1 cellular context compared by ENCODE assay signal in genomic region chr6:143842902-143843688, GRCh38.
A peak's percentile ranks its signal among the peaks of the same experiment; 100 is the strongest.
TF ChIP-seq lines count a peak whose summit lies in the region.

Gene LTV1 (plus strand): TSS chr6:143843338. CDS start chr6:143843478, 140 bp downstream.

TF ChIP-seq in HepG2, 621 proteins besides CTCF, POLR2A, EP300 and RAD21 (continued from another document and continues in another):
- TF ChIP-seq, protein P1, sequence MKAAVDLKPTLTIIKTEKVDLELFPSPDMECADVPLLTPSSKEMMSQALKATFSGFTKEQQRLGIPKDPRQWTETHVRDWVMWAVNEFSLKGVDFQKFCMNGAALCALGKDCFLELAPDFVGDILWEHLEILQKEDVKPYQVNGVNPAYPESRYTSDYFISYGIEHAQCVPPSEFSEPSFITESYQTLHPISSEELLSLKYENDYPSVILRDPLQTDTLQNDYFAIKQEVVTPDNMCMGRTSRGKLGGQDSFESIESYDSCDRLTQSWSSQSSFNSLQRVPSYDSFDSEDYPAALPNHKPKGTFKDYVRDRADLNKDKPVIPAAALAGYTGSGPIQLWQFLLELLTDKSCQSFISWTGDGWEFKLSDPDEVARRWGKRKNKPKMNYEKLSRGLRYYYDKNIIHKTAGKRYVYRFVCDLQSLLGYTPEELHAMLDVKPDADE (CRISPR knock-in tag; IDR thresholded peaks at IDR 0.05), result peak; percentile 96; the same call in 1 of the 2 replicates
- peak; percentile 87 for TF ChIP-seq MTA1 (CRISPR knock-in tag; IDR thresholded peaks at IDR 0.05; ENCODE audit: borderline replicate concordance)
- TF ChIP-seq GATAD1 (CRISPR knock-in tag; IDR thresholded peaks at IDR 0.05), result peak; percentile 96
- peak; percentile 95; the same call in 1 of the 2 replicates for TF ChIP-seq ZNF691 (CRISPR knock-in tag; IDR thresholded peaks at IDR 0.05; ENCODE audit: borderline replicate concordance, low read depth)
- peak; percentile 75 for TF ChIP-seq IKZF5 (CRISPR knock-in tag; IDR thresholded peaks at IDR 0.05)
- peak; percentile 70 for TF ChIP-seq HMG20A (CRISPR knock-in tag; IDR thresholded peaks at IDR 0.05; ENCODE audit: borderline replicate concordance)
- peak; percentile 91; the same call in 1 of the 2 replicates for TF ChIP-seq ZNF33A (CRISPR knock-in tag; IDR thresholded peaks at IDR 0.05; ENCODE audit: borderline replicate concordance)
- peak; percentile 100 for TF ChIP-seq ZNF350 (CRISPR knock-in tag; IDR thresholded peaks at IDR 0.05; ENCODE audit: borderline replicate concordance, low read depth)
- TF ChIP-seq, protein P2, sequence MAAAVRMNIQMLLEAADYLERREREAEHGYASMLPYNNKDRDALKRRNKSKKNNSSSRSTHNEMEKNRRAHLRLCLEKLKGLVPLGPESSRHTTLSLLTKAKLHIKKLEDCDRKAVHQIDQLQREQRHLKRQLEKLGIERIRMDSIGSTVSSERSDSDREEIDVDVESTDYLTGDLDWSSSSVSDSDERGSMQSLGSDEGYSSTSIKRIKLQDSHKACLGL (CRISPR knock-in tag; IDR thresholded peaks at IDR 0.05), result peak; percentile 100
- TF ChIP-seq, protein P3, sequence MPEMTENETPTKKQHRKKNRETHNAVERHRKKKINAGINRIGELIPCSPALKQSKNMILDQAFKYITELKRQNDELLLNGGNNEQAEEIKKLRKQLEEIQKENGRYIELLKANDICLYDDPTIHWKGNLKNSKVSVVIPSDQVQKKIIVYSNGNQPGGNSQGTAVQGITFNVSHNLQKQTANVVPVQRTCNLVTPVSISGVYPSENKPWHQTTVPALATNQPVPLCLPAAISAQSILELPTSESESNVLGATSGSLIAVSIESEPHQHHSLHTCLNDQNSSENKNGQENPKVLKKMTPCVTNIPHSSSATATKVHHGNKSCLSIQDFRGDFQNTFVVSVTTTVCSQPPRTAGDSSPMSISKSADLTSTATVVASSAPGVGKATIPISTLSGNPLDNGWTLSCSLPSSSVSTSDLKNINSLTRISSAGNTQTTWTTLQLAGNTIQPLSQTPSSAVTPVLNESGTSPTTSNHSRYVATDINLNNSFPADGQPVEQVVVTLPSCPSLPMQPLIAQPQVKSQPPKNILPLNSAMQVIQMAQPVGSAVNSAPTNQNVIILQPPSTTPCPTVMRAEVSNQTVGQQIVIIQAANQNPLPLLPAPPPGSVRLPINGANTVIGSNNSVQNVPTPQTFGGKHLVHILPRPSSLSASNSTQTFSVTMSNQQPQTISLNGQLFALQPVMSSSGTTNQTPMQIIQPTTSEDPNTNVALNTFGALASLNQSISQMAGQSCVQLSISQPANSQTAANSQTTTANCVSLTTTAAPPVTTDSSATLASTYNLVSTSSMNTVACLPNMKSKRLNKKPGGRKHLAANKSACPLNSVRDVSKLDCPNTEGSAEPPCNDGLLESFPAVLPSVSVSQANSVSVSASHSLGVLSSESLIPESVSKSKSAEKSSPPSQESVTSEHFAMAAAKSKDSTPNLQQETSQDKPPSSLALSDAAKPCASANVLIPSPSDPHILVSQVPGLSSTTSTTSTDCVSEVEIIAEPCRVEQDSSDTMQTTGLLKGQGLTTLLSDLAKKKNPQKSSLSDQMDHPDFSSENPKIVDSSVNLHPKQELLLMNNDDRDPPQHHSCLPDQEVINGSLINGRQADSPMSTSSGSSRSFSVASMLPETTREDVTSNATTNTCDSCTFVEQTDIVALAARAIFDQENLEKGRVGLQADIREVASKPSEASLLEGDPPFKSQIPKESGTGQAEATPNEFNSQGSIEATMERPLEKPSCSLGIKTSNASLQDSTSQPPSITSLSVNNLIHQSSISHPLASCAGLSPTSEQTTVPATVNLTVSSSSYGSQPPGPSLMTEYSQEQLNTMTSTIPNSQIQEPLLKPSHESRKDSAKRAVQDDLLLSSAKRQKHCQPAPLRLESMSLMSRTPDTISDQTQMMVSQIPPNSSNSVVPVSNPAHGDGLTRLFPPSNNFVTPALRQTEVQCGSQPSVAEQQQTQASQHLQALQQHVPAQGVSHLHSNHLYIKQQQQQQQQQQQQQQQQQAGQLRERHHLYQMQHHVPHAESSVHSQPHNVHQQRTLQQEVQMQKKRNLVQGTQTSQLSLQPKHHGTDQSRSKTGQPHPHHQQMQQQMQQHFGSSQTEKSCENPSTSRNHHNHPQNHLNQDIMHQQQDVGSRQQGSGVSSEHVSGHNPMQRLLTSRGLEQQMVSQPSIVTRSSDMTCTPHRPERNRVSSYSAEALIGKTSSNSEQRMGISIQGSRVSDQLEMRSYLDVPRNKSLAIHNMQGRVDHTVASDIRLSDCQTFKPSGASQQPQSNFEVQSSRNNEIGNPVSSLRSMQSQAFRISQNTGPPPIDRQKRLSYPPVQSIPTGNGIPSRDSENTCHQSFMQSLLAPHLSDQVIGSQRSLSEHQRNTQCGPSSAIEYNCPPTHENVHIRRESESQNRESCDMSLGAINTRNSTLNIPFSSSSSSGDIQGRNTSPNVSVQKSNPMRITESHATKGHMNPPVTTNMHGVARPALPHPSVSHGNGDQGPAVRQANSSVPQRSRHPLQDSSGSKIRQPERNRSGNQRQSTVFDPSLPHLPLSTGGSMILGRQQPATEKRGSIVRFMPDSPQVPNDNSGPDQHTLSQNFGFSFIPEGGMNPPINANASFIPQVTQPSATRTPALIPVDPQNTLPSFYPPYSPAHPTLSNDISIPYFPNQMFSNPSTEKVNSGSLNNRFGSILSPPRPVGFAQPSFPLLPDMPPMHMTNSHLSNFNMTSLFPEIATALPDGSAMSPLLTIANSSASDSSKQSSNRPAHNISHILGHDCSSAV (CRISPR knock-in tag; IDR thresholded peaks at IDR 0.05; ENCODE audit: borderline replicate concordance), result no peak
- TF ChIP-seq ZIK1 (CRISPR knock-in tag; IDR thresholded peaks at IDR 0.05; ENCODE audit: borderline replicate concordance, low read depth), result peak; percentile 98
- peak; percentile 97 for TF ChIP-seq SAFB2 (CRISPR knock-in tag; IDR thresholded peaks at IDR 0.05; ENCODE audit: borderline replicate concordance, low read depth)
- TF ChIP-seq, protein P4, sequence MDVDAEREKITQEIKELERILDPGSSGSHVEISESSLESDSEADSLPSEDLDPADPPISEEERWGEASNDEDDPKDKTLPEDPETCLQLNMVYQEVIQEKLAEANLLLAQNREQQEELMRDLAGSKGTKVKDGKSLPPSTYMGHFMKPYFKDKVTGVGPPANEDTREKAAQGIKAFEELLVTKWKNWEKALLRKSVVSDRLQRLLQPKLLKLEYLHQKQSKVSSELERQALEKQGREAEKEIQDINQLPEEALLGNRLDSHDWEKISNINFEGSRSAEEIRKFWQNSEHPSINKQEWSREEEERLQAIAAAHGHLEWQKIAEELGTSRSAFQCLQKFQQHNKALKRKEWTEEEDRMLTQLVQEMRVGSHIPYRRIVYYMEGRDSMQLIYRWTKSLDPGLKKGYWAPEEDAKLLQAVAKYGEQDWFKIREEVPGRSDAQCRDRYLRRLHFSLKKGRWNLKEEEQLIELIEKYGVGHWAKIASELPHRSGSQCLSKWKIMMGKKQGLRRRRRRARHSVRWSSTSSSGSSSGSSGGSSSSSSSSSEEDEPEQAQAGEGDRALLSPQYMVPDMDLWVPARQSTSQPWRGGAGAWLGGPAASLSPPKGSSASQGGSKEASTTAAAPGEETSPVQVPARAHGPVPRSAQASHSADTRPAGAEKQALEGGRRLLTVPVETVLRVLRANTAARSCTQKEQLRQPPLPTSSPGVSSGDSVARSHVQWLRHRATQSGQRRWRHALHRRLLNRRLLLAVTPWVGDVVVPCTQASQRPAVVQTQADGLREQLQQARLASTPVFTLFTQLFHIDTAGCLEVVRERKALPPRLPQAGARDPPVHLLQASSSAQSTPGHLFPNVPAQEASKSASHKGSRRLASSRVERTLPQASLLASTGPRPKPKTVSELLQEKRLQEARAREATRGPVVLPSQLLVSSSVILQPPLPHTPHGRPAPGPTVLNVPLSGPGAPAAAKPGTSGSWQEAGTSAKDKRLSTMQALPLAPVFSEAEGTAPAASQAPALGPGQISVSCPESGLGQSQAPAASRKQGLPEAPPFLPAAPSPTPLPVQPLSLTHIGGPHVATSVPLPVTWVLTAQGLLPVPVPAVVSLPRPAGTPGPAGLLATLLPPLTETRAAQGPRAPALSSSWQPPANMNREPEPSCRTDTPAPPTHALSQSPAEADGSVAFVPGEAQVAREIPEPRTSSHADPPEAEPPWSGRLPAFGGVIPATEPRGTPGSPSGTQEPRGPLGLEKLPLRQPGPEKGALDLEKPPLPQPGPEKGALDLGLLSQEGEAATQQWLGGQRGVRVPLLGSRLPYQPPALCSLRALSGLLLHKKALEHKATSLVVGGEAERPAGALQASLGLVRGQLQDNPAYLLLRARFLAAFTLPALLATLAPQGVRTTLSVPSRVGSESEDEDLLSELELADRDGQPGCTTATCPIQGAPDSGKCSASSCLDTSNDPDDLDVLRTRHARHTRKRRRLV (CRISPR knock-in tag; IDR thresholded peaks at IDR 0.05), result peak; percentile 95; the same call in 1 of the 2 replicates
- peak; percentile 95 for TF ChIP-seq TP53 (CRISPR knock-in tag; conservative IDR thresholded peaks at IDR 0.05)
- no peak; the same call in 1 of the 2 replicates for TF ChIP-seq NFE2 (CRISPR knock-in tag; IDR thresholded peaks at IDR 0.05)
- TF ChIP-seq ZNF430 (CRISPR knock-in tag; IDR thresholded peaks at IDR 0.05), result peak; percentile 86
- TF ChIP-seq, protein P5, sequence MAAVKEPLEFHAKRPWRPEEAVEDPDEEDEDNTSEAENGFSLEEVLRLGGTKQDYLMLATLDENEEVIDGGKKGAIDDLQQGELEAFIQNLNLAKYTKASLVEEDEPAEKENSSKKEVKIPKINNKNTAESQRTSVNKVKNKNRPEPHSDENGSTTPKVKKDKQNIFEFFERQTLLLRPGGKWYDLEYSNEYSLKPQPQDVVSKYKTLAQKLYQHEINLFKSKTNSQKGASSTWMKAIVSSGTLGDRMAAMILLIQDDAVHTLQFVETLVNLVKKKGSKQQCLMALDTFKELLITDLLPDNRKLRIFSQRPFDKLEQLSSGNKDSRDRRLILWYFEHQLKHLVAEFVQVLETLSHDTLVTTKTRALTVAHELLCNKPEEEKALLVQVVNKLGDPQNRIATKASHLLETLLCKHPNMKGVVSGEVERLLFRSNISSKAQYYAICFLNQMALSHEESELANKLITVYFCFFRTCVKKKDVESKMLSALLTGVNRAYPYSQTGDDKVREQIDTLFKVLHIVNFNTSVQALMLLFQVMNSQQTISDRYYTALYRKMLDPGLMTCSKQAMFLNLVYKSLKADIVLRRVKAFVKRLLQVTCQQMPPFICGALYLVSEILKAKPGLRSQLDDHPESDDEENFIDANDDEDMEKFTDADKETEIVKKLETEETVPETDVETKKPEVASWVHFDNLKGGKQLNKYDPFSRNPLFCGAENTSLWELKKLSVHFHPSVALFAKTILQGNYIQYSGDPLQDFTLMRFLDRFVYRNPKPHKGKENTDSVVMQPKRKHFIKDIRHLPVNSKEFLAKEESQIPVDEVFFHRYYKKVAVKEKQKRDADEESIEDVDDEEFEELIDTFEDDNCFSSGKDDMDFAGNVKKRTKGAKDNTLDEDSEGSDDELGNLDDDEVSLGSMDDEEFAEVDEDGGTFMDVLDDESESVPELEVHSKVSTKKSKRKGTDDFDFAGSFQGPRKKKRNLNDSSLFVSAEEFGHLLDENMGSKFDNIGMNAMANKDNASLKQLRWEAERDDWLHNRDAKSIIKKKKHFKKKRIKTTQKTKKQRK (IDR thresholded peaks at IDR 0.05; ENCODE audit: low read length), result no peak
- peak; percentile 94; the same call in 1 of the 2 replicates for TF ChIP-seq MAF1 (CRISPR knock-in tag; IDR thresholded peaks at IDR 0.05; ENCODE audit: borderline replicate concordance)
- TF ChIP-seq RARG (CRISPR knock-in tag; IDR thresholded peaks at IDR 0.05; ENCODE audit: low read depth), result peak; percentile 98
- TF ChIP-seq RFXAP (CRISPR knock-in tag; IDR thresholded peaks at IDR 0.05; ENCODE audit: borderline replicate concordance), result peak; percentile 98
- TF ChIP-seq ZNF460 (CRISPR knock-in tag; IDR thresholded peaks at IDR 0.05; ENCODE audit: borderline replicate concordance), result peak; percentile 9; the same call in 1 of the 2 replicates
- TF ChIP-seq POGZ (CRISPR knock-in tag; IDR thresholded peaks at IDR 0.05), result peak; percentile 100
- peak; percentile 97 for TF ChIP-seq ZNF160 (CRISPR knock-in tag; IDR thresholded peaks at IDR 0.05)
- TF ChIP-seq MIER3 (CRISPR knock-in tag; IDR thresholded peaks at IDR 0.05; ENCODE audit: borderline replicate concordance), result peak; percentile 99
- peak; percentile 97 for TF ChIP-seq DNMT3B (CRISPR knock-in tag; conservative IDR thresholded peaks at IDR 0.05)
- TF ChIP-seq, protein P6, sequence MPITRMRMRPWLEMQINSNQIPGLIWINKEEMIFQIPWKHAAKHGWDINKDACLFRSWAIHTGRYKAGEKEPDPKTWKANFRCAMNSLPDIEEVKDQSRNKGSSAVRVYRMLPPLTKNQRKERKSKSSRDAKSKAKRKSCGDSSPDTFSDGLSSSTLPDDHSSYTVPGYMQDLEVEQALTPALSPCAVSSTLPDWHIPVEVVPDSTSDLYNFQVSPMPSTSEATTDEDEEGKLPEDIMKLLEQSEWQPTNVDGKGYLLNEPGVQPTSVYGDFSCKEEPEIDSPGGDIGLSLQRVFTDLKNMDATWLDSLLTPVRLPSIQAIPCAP (CRISPR knock-in tag; IDR thresholded peaks at IDR 0.05; ENCODE audit: low read depth), result 0 out of 2 replicates have a peak, but pooled peaks have one; percentile 72
- TF ChIP-seq ZNF33B (CRISPR knock-in tag; IDR thresholded peaks at IDR 0.05), result peak; percentile 99
- peak; percentile 95 for TF ChIP-seq ZNF317 (CRISPR knock-in tag; IDR thresholded peaks at IDR 0.05)
- peak; percentile 100 for TF ChIP-seq ZFX (CRISPR knock-in tag; IDR thresholded peaks at IDR 0.05; ENCODE audit: low read depth)
- TF ChIP-seq ZNF652 (CRISPR knock-in tag; IDR thresholded peaks at IDR 0.05; ENCODE audit: borderline replicate concordance, low read depth), result no peak
- TF ChIP-seq HOXA5 (CRISPR knock-in tag; IDR thresholded peaks at IDR 0.05), result peak; percentile 95
- TF ChIP-seq ZNF790 (CRISPR knock-in tag; IDR thresholded peaks at IDR 0.05; ENCODE audit: borderline replicate concordance), result peak; percentile 99
- peak; percentile 65 for TF ChIP-seq SIX4 (CRISPR knock-in tag; IDR thresholded peaks at IDR 0.05)
- TF ChIP-seq JUNB (CRISPR knock-in tag; IDR thresholded peaks at IDR 0.05; ENCODE audit: borderline replicate concordance), result peak; percentile 73; the same call in 1 of the 2 replicates
- peak; percentile 83 for TF ChIP-seq HNF4G (IDR thresholded peaks at IDR 0.05; ENCODE audit: borderline replicate concordance, low read depth, low read length)
- peak; percentile 94 for TF ChIP-seq HNF4G (CRISPR knock-in tag; IDR thresholded peaks at IDR 0.05; ENCODE audit: borderline replicate concordance, low read depth)
- TF ChIP-seq SNAPC5 (CRISPR knock-in tag; IDR thresholded peaks at IDR 0.05; ENCODE audit: borderline replicate concordance), result no peak
- peak; percentile 97 for TF ChIP-seq ZBTB20 (CRISPR knock-in tag; IDR thresholded peaks at IDR 0.05; ENCODE audit: borderline replicate concordance, low read depth)
